In genomic region chr17:21371511-21372081, GRCh38 we compare ENCODE assay signal across 11 cellular contexts. TPM values are rescaled to one million over a fixed set of nuclear protein-coding genes. Genes with fewer than 3 reads are reported as not detected.
"Had no signal": no experiment of that assay in that cellular context is flagged by ENCODE, and none has a peak within 500 bp of the region (broad histone marks: within the 10 kb centered on the region; RNA-seq: fewer than 3 reads in every experiment).

No MANE protein-coding gene starts in this region.

- H3K36me3 ChIP-seq: left lung, sigmoid colon, SJSA1 had no signal

- H3K9me3 ChIP-seq: left lung, sigmoid colon, SJSA1 had no signal

- DNase-seq: activated CD4-positive, alpha-beta T cell treated with anti-CD3 and anti-CD28 coated beads, Interleukin-2, amount 10 ng/mL, durations not matched to agents 24 days and 14 days; activated naive CD4-positive, alpha-beta T cell treated with Interleukin-2 at 50 U/mL for 16 hours; mesenchymal stem cell; sigmoid colon; stimulated activated CD4-positive, alpha-beta T cell treated with anti-CD3 and anti-CD28 coated beads, Interleukin-12 subunit alpha, Interleukin-12 subunit beta, amount 100 ng/mL, for 4 hours; stimulated activated naive CD4-positive, alpha-beta T cell treated with Interleukin-2 at 50 U/mL for 16 hours; trophoblast cell had no signal

- H3K4me3 ChIP-seq: left lung, sigmoid colon, SJSA1 had no signal

- ATAC-seq: left lung had no signal

- H3K27ac ChIP-seq: left lung, sigmoid colon, SJSA1, VCaP had no signal

RNA-seq across cellular contexts. Expression of gene KCNJ12, which starts 4.6 kb away (rescaled TPM):
- total RNA-seq: activated CD4-positive, alpha-beta T cell treated with anti-CD3 and anti-CD28 coated beads, Interleukin-2, amount 10 ng/mL, durations not matched to agents 24 days and 14 days; activated T-helper 1 cell treated with anti-CD3 and anti-CD28 coated beads, Interleukin-12 subunit alpha, Interleukin-12 subunit beta, Interleukin-2, Interleukin-4 antibody, amounts not matched to agents 30 ng/mL and 10 ng/mL and 1 ng/mL, durations not matched to agents 14 hours and 24 hours and 36 hours; SJSA1 had no signal
